Comparison of ENCODE assay signal across 1 cellular context in genomic region chr2:47906261-47907096, GRCh38.
A peak's percentile ranks its signal among the peaks of the same experiment; 100 is the strongest.
TF ChIP-seq lines count a peak whose summit lies in the region.

Gene FBXO11 (minus strand): TSS chr2:47906498. CDS start chr2:47905720, 778 bp downstream.

TF ChIP-seq in K562, 482 proteins besides CTCF, POLR2A, EP300 and RAD21 (continued from another document and continues in another):
- TF ChIP-seq ATF2 (CRISPR knock-in tag; IDR thresholded peaks at IDR 0.05): no peak
- no peak for TF ChIP-seq NFXL1 (CRISPR knock-in tag; IDR thresholded peaks at IDR 0.05)
- TF ChIP-seq, protein P1, sequence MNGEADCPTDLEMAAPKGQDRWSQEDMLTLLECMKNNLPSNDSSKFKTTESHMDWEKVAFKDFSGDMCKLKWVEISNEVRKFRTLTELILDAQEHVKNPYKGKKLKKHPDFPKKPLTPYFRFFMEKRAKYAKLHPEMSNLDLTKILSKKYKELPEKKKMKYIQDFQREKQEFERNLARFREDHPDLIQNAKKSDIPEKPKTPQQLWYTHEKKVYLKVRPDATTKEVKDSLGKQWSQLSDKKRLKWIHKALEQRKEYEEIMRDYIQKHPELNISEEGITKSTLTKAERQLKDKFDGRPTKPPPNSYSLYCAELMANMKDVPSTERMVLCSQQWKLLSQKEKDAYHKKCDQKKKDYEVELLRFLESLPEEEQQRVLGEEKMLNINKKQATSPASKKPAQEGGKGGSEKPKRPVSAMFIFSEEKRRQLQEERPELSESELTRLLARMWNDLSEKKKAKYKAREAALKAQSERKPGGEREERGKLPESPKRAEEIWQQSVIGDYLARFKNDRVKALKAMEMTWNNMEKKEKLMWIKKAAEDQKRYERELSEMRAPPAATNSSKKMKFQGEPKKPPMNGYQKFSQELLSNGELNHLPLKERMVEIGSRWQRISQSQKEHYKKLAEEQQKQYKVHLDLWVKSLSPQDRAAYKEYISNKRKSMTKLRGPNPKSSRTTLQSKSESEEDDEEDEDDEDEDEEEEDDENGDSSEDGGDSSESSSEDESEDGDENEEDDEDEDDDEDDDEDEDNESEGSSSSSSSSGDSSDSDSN (IDR thresholded peaks at IDR 0.05; ENCODE audit: borderline replicate concordance in 1 of 2, low read depth in 2 of 2, low read length in 2 of 2): no peak; a peak in 1 of 4 replicates
- peak; percentile 77 for TF ChIP-seq NBN (IDR thresholded peaks at IDR 0.05; ENCODE audit: low read depth)
- TF ChIP-seq NR3C1 (CRISPR knock-in tag; IDR thresholded peaks at IDR 0.05): no peak
- TF ChIP-seq ZNF282 (CRISPR knock-in tag; IDR thresholded peaks at IDR 0.05): no peak
- TF ChIP-seq RCOR1 (IDR thresholded peaks at IDR 0.05; ENCODE audit: borderline replicate concordance in 1 of 2, low read depth in 2 of 2, low read length in 2 of 2): peak; percentile 63 to 82; a peak in 3 of 4 replicates
- TF ChIP-seq TAF1 (IDR thresholded peaks at IDR 0.05; ENCODE audit: control insufficient read depth, extremely low read depth, insufficient read depth, low read length, severe bottlenecking): peak; percentile 81
- peak; percentile 26; the same call in 1 of the 2 replicates for TF ChIP-seq DMBX1 (CRISPR knock-in tag; IDR thresholded peaks at IDR 0.05; ENCODE audit: borderline replicate concordance)
- TF ChIP-seq HNRNPH1 (optimal IDR thresholded peaks at IDR 0.05; ENCODE audit: low read depth, low read length): no peak
- no peak for TF ChIP-seq ZFP30 (CRISPR knock-in tag; IDR thresholded peaks at IDR 0.05; ENCODE audit: borderline replicate concordance)
- TF ChIP-seq, protein P2, sequence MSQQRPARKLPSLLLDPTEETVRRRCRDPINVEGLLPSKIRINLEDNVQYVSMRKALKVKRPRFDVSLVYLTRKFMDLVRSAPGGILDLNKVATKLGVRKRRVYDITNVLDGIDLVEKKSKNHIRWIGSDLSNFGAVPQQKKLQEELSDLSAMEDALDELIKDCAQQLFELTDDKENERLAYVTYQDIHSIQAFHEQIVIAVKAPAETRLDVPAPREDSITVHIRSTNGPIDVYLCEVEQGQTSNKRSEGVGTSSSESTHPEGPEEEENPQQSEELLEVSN (IDR thresholded peaks at IDR 0.05; ENCODE audit: borderline replicate concordance in 1 of 2, extremely low read depth in 1 of 2, insufficient read depth in 1 of 2, insufficient read length in 1 of 2, low read depth in 1 of 2, low read length in 1 of 2, poor library complexity in 1 of 2, severe bottlenecking in 1 of 2): no peak
- TF ChIP-seq, protein P3, sequence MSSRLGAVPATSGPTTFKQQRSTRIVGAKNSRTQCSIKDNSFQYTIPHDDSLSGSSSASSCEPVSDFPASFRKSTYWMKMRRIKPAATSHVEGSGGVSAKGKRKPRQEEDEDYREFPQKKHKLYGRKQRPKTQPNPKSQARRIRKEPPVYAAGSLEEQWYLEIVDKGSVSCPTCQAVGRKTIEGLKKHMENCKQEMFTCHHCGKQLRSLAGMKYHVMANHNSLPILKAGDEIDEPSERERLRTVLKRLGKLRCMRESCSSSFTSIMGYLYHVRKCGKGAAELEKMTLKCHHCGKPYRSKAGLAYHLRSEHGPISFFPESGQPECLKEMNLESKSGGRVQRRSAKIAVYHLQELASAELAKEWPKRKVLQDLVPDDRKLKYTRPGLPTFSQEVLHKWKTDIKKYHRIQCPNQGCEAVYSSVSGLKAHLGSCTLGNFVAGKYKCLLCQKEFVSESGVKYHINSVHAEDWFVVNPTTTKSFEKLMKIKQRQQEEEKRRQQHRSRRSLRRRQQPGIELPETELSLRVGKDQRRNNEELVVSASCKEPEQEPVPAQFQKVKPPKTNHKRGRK (tag; IDR thresholded peaks at IDR 0.05): no peak
- TF ChIP-seq SAP30 (IDR thresholded peaks at IDR 0.05; ENCODE audit: borderline replicate concordance, insufficient read depth, low read depth, low read length, poor library complexity, severe bottlenecking): no peak
- TF ChIP-seq LARP7 (IDR thresholded peaks at IDR 0.05): no peak
- TF ChIP-seq HMG20A (CRISPR knock-in tag; conservative IDR thresholded peaks at IDR 0.05): no peak
- no peak for TF ChIP-seq RFX7 (CRISPR knock-in tag; IDR thresholded peaks at IDR 0.05)
- TF ChIP-seq YBX1 (IDR thresholded peaks at IDR 0.05): no peak
- TF ChIP-seq ZBTB5 (IDR thresholded peaks at IDR 0.05): no peak
- TF ChIP-seq, protein P4, sequence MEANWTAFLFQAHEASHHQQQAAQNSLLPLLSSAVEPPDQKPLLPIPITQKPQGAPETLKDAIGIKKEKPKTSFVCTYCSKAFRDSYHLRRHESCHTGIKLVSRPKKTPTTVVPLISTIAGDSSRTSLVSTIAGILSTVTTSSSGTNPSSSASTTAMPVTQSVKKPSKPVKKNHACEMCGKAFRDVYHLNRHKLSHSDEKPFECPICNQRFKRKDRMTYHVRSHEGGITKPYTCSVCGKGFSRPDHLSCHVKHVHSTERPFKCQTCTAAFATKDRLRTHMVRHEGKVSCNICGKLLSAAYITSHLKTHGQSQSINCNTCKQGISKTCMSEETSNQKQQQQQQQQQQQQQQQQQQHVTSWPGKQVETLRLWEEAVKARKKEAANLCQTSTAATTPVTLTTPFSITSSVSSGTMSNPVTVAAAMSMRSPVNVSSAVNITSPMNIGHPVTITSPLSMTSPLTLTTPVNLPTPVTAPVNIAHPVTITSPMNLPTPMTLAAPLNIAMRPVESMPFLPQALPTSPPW (CRISPR knock-in tag; IDR thresholded peaks at IDR 0.05): peak; percentile 99
- TF ChIP-seq LCOR (CRISPR knock-in tag; IDR thresholded peaks at IDR 0.05): peak; percentile 31; the same call in 1 of the 2 replicates
- no peak for TF ChIP-seq KAT8 (IDR thresholded peaks at IDR 0.05; ENCODE audit: low read depth)
- peak; percentile 61 for TF ChIP-seq POLR2B (IDR thresholded peaks at IDR 0.05; ENCODE audit: low read depth, partially characterized antibody)
- no peak for TF ChIP-seq TSHZ1 (CRISPR knock-in tag; IDR thresholded peaks at IDR 0.05)
- TF ChIP-seq RBM34 (IDR thresholded peaks at IDR 0.05; ENCODE audit: borderline replicate concordance, insufficient read depth, low read length): no peak
- TF ChIP-seq XRCC3 (IDR thresholded peaks at IDR 0.05): no peak
- TF ChIP-seq MITF (IDR thresholded peaks at IDR 0.05): peak; percentile 16; the same call in 1 of the 2 replicates
- no peak for TF ChIP-seq STAT6 (CRISPR knock-in tag; IDR thresholded peaks at IDR 0.05)
- TF ChIP-seq MECOM (CRISPR knock-in tag; IDR thresholded peaks at IDR 0.05): no peak
- peak; percentile 34 for TF ChIP-seq SMAD1 (IDR thresholded peaks at IDR 0.05; ENCODE audit: low read depth, low read length, partially characterized antibody)
- no peak for TF ChIP-seq ZNF79 (CRISPR knock-in tag; IDR thresholded peaks at IDR 0.05; ENCODE audit: low read depth)
- TF ChIP-seq CREM (IDR thresholded peaks at IDR 0.05; ENCODE audit: low read depth): peak; percentile 55; the same call in 1 of the 2 replicates
- TF ChIP-seq ZNF174 (CRISPR knock-in tag; IDR thresholded peaks at IDR 0.05): no peak
- no peak for TF ChIP-seq HMGXB4 (CRISPR knock-in tag; IDR thresholded peaks at IDR 0.05)
- TF ChIP-seq NRF1 (conservative IDR thresholded peaks at IDR 0.05 in 1 of 2, IDR thresholded peaks at IDR 0.05 in 1 of 2): 0 out of 4 replicates have a peak, but pooled peaks have one; percentile 26 to 27
- TF ChIP-seq ZNF583 (CRISPR knock-in tag; IDR thresholded peaks at IDR 0.05): 0 out of 2 replicates have a peak, but pooled peaks have one; percentile 21
- no peak for TF ChIP-seq FIP1L1 (IDR thresholded peaks at IDR 0.05; ENCODE audit: low read depth, low read length, poor library complexity, severe bottlenecking)
- peak; percentile 75 for TF ChIP-seq ZNF444 (CRISPR knock-in tag; IDR thresholded peaks at IDR 0.05)
- no peak for TF ChIP-seq ZNF146 (CRISPR knock-in tag; IDR thresholded peaks at IDR 0.05; ENCODE audit: unreplicated experiment)
- no peak for TF ChIP-seq SAFB (IDR thresholded peaks at IDR 0.05; ENCODE audit: borderline replicate concordance, low read depth, low read length)
- TF ChIP-seq SMARCA4 (IDR thresholded peaks at IDR 0.05): 0 out of 2 replicates have a peak, but pooled peaks have one; percentile 15
- TF ChIP-seq ZSCAN32 (CRISPR knock-in tag; IDR thresholded peaks at IDR 0.05): no peak
- TF ChIP-seq HCFC1 (IDR thresholded peaks at IDR 0.05; ENCODE audit: low read depth, low read length): no peak
- no peak for TF ChIP-seq SLC30A9 (CRISPR knock-in tag; IDR thresholded peaks at IDR 0.05)
